ENCODE assay signal across 24 cellular contexts in the genomic region with DNA sequence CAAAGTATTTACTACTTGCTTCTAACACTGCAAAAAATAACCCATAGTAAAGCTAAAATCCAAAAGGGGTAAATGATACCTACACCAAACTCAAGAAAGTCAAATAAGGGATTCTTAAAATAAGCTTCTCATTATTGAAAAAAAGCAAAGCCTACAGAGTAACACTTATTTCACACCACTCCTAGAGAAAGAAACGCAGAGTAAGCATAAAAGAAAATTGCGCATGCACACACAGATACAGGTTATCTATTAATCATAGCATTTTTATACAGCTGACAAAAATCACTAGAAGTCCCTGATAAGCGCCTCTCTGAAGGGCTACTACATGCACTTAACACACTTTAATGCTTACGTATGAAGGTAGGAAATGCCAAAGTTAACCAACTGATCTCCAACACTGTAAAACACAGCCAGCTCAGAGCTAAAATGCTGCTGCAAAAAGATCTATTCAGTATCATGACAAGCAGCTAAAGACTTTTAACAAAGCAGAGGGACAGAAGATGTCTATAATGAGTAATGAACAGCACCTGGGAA. TPM values are rescaled to one million over a fixed set of nuclear protein-coding genes. Genes with fewer than 3 reads are reported as not detected.
DNase-seq lines count a peak whose midpoint lies in the region; ATAC-seq, FAIRE-seq and TF ChIP-seq lines count a peak whose summit lies in the region.
"Had no signal": no experiment of that assay in that cellular context is flagged by ENCODE, and none has a peak within 500 bp of the region (broad histone marks: within the 10 kb centered on the region; RNA-seq: fewer than 3 reads in every experiment).

No MANE protein-coding gene starts in this region.

- H4K20me1 ChIP-seq in IMR-90 (ENCODE audit: insufficient read depth, low read length), result peaks cover 76% of the 10 kb centered on the region
- peaks cover 4 to 20% of the 10 kb centered on the region in 2 experiments for H4K20me1 ChIP-seq in H1 (replicated peaks in 1 of 2; ENCODE audit: control insufficient read depth in 1 of 2, insufficient read depth in 2 of 2, low read length in 2 of 2)
- H4K20me1 ChIP-seq in HepG2 (ENCODE audit: insufficient read depth, low read length), result no peaks in the 10 kb centered on the region; the same call in 1 of the 2 replicates

- H4K91ac ChIP-seq in IMR-90 (ENCODE audit: insufficient read depth, low read depth, low read length), result no peak overlapping the region
- H4K91ac ChIP-seq in H1 (replicated peaks; ENCODE audit: insufficient read length, low read length), result no peak overlapping the region

- BruUV-seq in IMR-90 (replicated peaks; lab: Mats Ljungman, UMichigan) (no TSS peak), HepG2 (replicated peaks; lab: Mats Ljungman, UMichigan) (no TSS peak)

- H3K4me1 ChIP-seq in IMR-90 (ENCODE audit: control insufficient read depth, insufficient read depth, low read length) (peaks cover 22% of the 10 kb centered on the region), H1 (replicated peaks in 1 of 4; ENCODE audit: control insufficient read depth in 3 of 4, insufficient read depth in 4 of 4, low read length in 3 of 4) (peaks cover 3 to 15% (median 8%) of the 10 kb centered on the region in 4 experiments; a peak in 5 of 7 replicates), HepG2 (ENCODE audit: insufficient read depth, low read length) (peaks cover 37% of the 10 kb centered on the region), parathyroid adenoma (peaks cover 13% of the 10 kb centered on the region)

- ATAC-seq in IMR-90 (ENCODE audit: low read depth) (no peak), HepG2 (no peak), GM18511 (IDR thresholded peaks at IDR 0.05; ENCODE audit: unreplicated experiment) (no peak), HG02623 (IDR thresholded peaks at IDR 0.05; ENCODE audit: unreplicated experiment) (no peak)

- no peak overlapping the region for H2AK9ac ChIP-seq in IMR-90 (replicated peaks; ENCODE audit: low read depth, low read length, poor library complexity)

- H3K56ac ChIP-seq in IMR-90 (ENCODE audit: extremely low read depth, insufficient read depth, low read length) (no peak overlapping the region), H1 (replicated peaks; ENCODE audit: insufficient read length, low read depth, low read length) (no peak overlapping the region)

- dilution Hi-C loops in IMR-90 (cut with HindIII; ENCODE audit: low sequenced_read_pairs, unreplicated experiment), result no loop called here

- H2BK15ac ChIP-seq in IMR-90 (ENCODE audit: low read depth, low read length), result no peak overlapping the region
- H2BK15ac ChIP-seq in H1 (ENCODE audit: low read length), result 0 out of 2 replicates have a peak overlapping the region, but pooled peaks have one; percentile 54

- H3K18ac ChIP-seq in IMR-90 (ENCODE audit: low read depth, low read length), result no peak overlapping the region
- H3K18ac ChIP-seq in H1 (ENCODE audit: extremely low read depth, low read length), result no peak overlapping the region

- H2BK20ac ChIP-seq in IMR-90 (ENCODE audit: low read depth, low read length) (no peak overlapping the region), H1 (ENCODE audit: low read length) (no peak overlapping the region)

- H2AFZ ChIP-seq in IMR-90 (replicated peaks; ENCODE audit: low read length, poor library complexity) (no peak overlapping the region), H1 (ENCODE audit: low read length) (no peak overlapping the region), HepG2 (ENCODE audit: low read length) (no peak overlapping the region), parathyroid adenoma (no peak overlapping the region)

- H2BK5ac ChIP-seq in IMR-90 (ENCODE audit: low read depth, low read length, poor library complexity, severe bottlenecking), result no peak overlapping the region
- no peak overlapping the region for H2BK5ac ChIP-seq in H1 (ENCODE audit: low read depth, low read length)

- no peak overlapping the region for H3K4me2 ChIP-seq in IMR-90 (ENCODE audit: low read depth, low read length)
- no peak overlapping the region for H3K4me2 ChIP-seq in H1 (ENCODE audit: insufficient read depth in 1 of 2, low read depth in 2 of 2, low read length in 2 of 2)
- no peak overlapping the region for H3K4me2 ChIP-seq in HepG2 (ENCODE audit: low read depth, low read length)
- peak overlapping the region; percentile 54 for H3K4me2 ChIP-seq in parathyroid adenoma (ENCODE audit: low read length)
- H3K4me2 ChIP-seq: KMS-11 had no signal

- no peak overlapping the region for H2BK12ac ChIP-seq in H1 (ENCODE audit: low read depth, low read length)

- in situ Hi-C loops in IMR-90 (cut with MboI; ENCODE audit: low sequenced_read_pairs), result no loop called here
- in situ Hi-C loops in HepG2 (cut with HindIII; ENCODE audit: extremely low pct_ligation_motif_present, low pct_unique_long_range_greater_than_20kb), result no loop called here

- H3K9ac ChIP-seq in IMR-90 (ENCODE audit: low read depth, low read length) (no peak overlapping the region), H1 (replicated peaks in 1 of 4; ENCODE audit: extremely low read depth in 1 of 4, low read depth in 3 of 4, low read length in 3 of 4) (no peak overlapping the region), HepG2 (ENCODE audit: insufficient read depth, low read depth, low read length) (no peak overlapping the region), parathyroid adenoma (no peak overlapping the region)
- H3K9ac ChIP-seq: KMS-11 had no signal

- H3K4ac ChIP-seq in IMR-90 (ENCODE audit: low read depth, low read length) (no peak overlapping the region), H1 (replicated peaks; ENCODE audit: insufficient read length, low read depth, low read length) (no peak overlapping the region)

- H3K27ac ChIP-seq in IMR-90 (ENCODE audit: insufficient read depth, low read length) (no peak overlapping the region), H1 (ENCODE audit: low read depth, low read length) (no peak overlapping the region), HepG2 (ENCODE audit: extremely low read length, insufficient read depth, low read length) (no peak overlapping the region), parathyroid adenoma (no peak overlapping the region)
- H3K27ac ChIP-seq: KMS-11 had no signal

- CTCF ChIA-PET in IMR-90 (lab: Yijun Ruan, JAX) (interaction anchor here (0.7 to 1.5 kb wide), 3 partner anchors 12 to 51 kb away, joined by 3 to 9 read pairs (median 6); no protein-coding TSS in a partner anchor), H1 (lab: Charles Lee; ENCODE audit: partially characterized antibody) (interaction anchor here (1.0 to 2.7 kb wide), 4 partner anchors 9 to 110 kb away, joined by 3 to 16 read pairs (median 4); no protein-coding TSS in a partner anchor), HepG2 (lab: Yijun Ruan, JAX; ENCODE audit: low intra/inter-chr PET ratio, low total read pairs) (no interaction called here)

- H4K8ac ChIP-seq in IMR-90 (ENCODE audit: low read depth in 2 of 2, low read length in 2 of 2), result no peak overlapping the region
- H4K8ac ChIP-seq in H1 (ENCODE audit: extremely low read depth, insufficient read depth, low read length), result no peak overlapping the region

- no peak for FAIRE-seq in H1 (lab: Jason Lieb, UNC)
- no peak for FAIRE-seq in HepG2 (lab: Jason Lieb, UNC)
- FAIRE-seq: A204.1, GM12891, H54 had no signal

- TF ChIP-seq CTCF in IMR-90 (conservative IDR thresholded peaks at IDR 0.05; ENCODE audit: low read depth, low read length) (no peak), H1 (IDR thresholded peaks at IDR 0.05; ENCODE audit: control extremely low read depth in 1 of 3, insufficient read depth in 1 of 3, low read depth in 1 of 3, low read length in 3 of 3) (no peak), HepG2 (CRISPR knock-in tag; IDR thresholded peaks at IDR 0.05) (no peak), parathyroid adenoma (IDR thresholded peaks at IDR 0.05) (no peak)

- H2BK120ac ChIP-seq in IMR-90 (ENCODE audit: low read depth, low read length), result no peak overlapping the region
- H2BK120ac ChIP-seq in H1 (replicated peaks; ENCODE audit: low read depth, low read length), result no peak overlapping the region

- TF ChIP-seq EP300 in H1 (IDR thresholded peaks at IDR 0.05; ENCODE audit: borderline replicate concordance in 1 of 2, low read depth in 2 of 2, low read length in 2 of 2) (no peak), HepG2 (IDR thresholded peaks at IDR 0.05; ENCODE audit: low read depth in 2 of 2, low read length in 2 of 2) (no peak), HepG2 (CRISPR knock-in tag; IDR thresholded peaks at IDR 0.05; ENCODE audit: borderline replicate concordance) (no peak)

- H3K36me3 ChIP-seq in IMR-90 (ENCODE audit: control insufficient read depth, insufficient read depth, low read length) (no peaks in the 10 kb centered on the region), H1 (ENCODE audit: control insufficient read depth in 2 of 4, insufficient read depth in 4 of 4, low read length in 3 of 4) (no peaks in the 10 kb centered on the region), HepG2 (replicated peaks in 1 of 2; ENCODE audit: control insufficient read depth in 1 of 2, insufficient read depth in 2 of 2, low read length in 2 of 2) (no peaks in the 10 kb centered on the region), parathyroid adenoma (ENCODE audit: control insufficient read depth, insufficient read depth, low read length) (no peaks in the 10 kb centered on the region)

- POLR2A ChIA-PET in IMR-90 (lab: Charles Lee; ENCODE audit: unreplicated experiment) (interaction anchor here (1.0 kb wide), 1 partner anchor 14 kb away, joined by 4 read pairs; no protein-coding TSS in a partner anchor), H1 (lab: Charles Lee; ENCODE audit: partially characterized antibody) (interaction anchor here (5.4 kb wide), 1 partner anchor 13 kb away, joined by 44 read pairs; a partner anchor contains a TSS), HepG2 (lab: Yijun Ruan, JAX) (interaction anchor here (2.6 kb wide), 1 partner anchor 13 kb away, joined by 13 read pairs; a partner anchor contains a TSS)

- H4K5ac ChIP-seq in IMR-90 (ENCODE audit: low read depth, low read length) (no peak overlapping the region), H1 (ENCODE audit: insufficient read length, low read depth, low read length) (no peak overlapping the region)

- TF ChIP-seq POLR2A in IMR-90 (IDR thresholded peaks at IDR 0.05; ENCODE audit: low read depth, low read length) (no peak), H1 (IDR thresholded peaks at IDR 0.05; ENCODE audit: control extremely low read depth in 1 of 2, low read depth in 2 of 2, low read length in 2 of 2) (no peak), HepG2 (IDR thresholded peaks at IDR 0.05; ENCODE audit: insufficient read depth in 1 of 2, low read depth in 2 of 2, low read length in 2 of 2) (no peak)

- intact Hi-C loops in IMR-90 (cut with micrococcal nuclease) (no loop called here), HepG2 (cut with micrococcal nuclease; ENCODE audit: unreplicated experiment) (no loop called here)

- H2AK5ac ChIP-seq in IMR-90 (ENCODE audit: low read depth, low read length) (no peak overlapping the region), H1 (ENCODE audit: low read depth, low read length) (no peak overlapping the region)

- peaks cover 14% of the 10 kb centered on the region for H3K9me1 ChIP-seq in IMR-90 (ENCODE audit: insufficient read depth, low read length)

- H3K23me2 ChIP-seq in H1 (ENCODE audit: low read depth, low read length), result no peaks in the 10 kb centered on the region; the same call in 1 of the 2 replicates

- no peak overlapping the region for H3K23ac ChIP-seq in IMR-90 (ENCODE audit: low read depth, low read length)
- H3K23ac ChIP-seq in H1 (ENCODE audit: insufficient read length), result no peak overlapping the region

- H3K9me3 ChIP-seq in IMR-90 (ENCODE audit: control insufficient read depth, insufficient read depth, low read length), result no peaks in the 10 kb centered on the region
- no peaks in the 10 kb centered on the region for H3K9me3 ChIP-seq in H1 (ENCODE audit: insufficient read depth in 2 of 2, low read depth in 1 of 2, low read length in 1 of 2)
- no peaks in the 10 kb centered on the region for H3K9me3 ChIP-seq in HepG2 (ENCODE audit: low read length)
- H3K9me3 ChIP-seq in parathyroid adenoma (ENCODE audit: control insufficient read depth, low read length), result no peaks in the 10 kb centered on the region
- H3K9me3 ChIP-seq: Caco-2 had no signal

- peaks cover 9 to 88% of the 10 kb centered on the region in 2 experiments; a peak in 3 of 4 replicates for H3K79me2 ChIP-seq in H1 (ENCODE audit: control insufficient read depth in 1 of 2, insufficient read depth in 2 of 2, low read length in 2 of 2)
- H3K79me2 ChIP-seq in HepG2 (ENCODE audit: insufficient read depth, low read length), result peaks cover 77% of the 10 kb centered on the region
- H3K79me2 ChIP-seq in parathyroid adenoma, result peaks cover 18% of the 10 kb centered on the region

- TF ChIP-seq RAD21 in IMR-90 (IDR thresholded peaks at IDR 0.05; ENCODE audit: low read length) (no peak), H1 (IDR thresholded peaks at IDR 0.05 in 1 of 2, conservative IDR thresholded peaks at IDR 0.05 in 1 of 2; ENCODE audit: low read depth in 2 of 2, low read length in 2 of 2) (no peak), HepG2 (CRISPR knock-in tag; IDR thresholded peaks at IDR 0.05) (no peak)

- DNase-seq in IMR-90, result no peak
- no peak for DNase-seq in H1 (ENCODE audit: low read depth in 1 of 2, low spot score in 2 of 2)
- no peak for DNase-seq in HepG2 (ENCODE audit: low spot score)
- DNase-seq in DMS53 treated with DMSO at 0.1 percent for 48 hours (lab: John Stamatoyannopoulos, UW; ENCODE audit: unreplicated experiment), result no peak
- DNase-seq in NCI-H2029 treated with DMSO at 0.1 percent for 48 hours (lab: John Stamatoyannopoulos, UW), result no peak
- DNase-seq: Caco-2; CD4-positive, alpha-beta T cell; GF-D8; HFFc6; NCI-H1048; NCI-H1436; NCI-H1930; NCI-H2171 treated with DMSO at 0.1 percent for 48 hours; NCI-H446 treated with DMSO at 0.1 percent for 48 hours; NK-92 treated with Interleukin-12 subunit alpha and Interleukin-12 subunit beta, amount 100 ng/mL, for 24 hours; RPMI8226; SIG-M5 had no signal

- H3K4me3 ChIP-seq in IMR-90 (ENCODE audit: insufficient read depth, low read depth, low read length) (no peak overlapping the region), H1 (ENCODE audit: extremely low read depth in 1 of 4, insufficient read depth in 2 of 4, low read depth in 3 of 4, low read length in 4 of 4) (no peak overlapping the region), HepG2 (replicated peaks in 1 of 3; ENCODE audit: insufficient read depth in 1 of 3, low read depth in 2 of 3, low read length in 3 of 3) (no peak overlapping the region), parathyroid adenoma (ENCODE audit: low read depth, low read length) (peak overlapping the region; percentile 19)

- WGBS in IMR-90 (ENCODE audit: extremely low coverage in 2 of 2, insufficient read length in 1 of 2), 2 experiments, result no CpG with 5 or more reads among the region's 4 CpGs
- 89% methylated on average over 4 of the region's 4 CpGs; no CpG with 5 or more reads in 1 of the 2 experiments for WGBS in H1 (ENCODE audit: extremely low coverage in 1 of 2, insufficient coverage in 1 of 2, insufficient read length in 1 of 2, insufficient replicate concordance in 2 of 2, low coverage in 1 of 2, low lambda C conversion rate in 2 of 2, missing lambda C conversion rate in 1 of 2), 2 experiments
- 99% methylated on average over 4 of the region's 4 CpGs for WGBS in HepG2 (ENCODE audit: low lambda C conversion rate)

- H3K14ac ChIP-seq in IMR-90 (replicated peaks; ENCODE audit: low read depth, low read length), result no peak overlapping the region
- no peak overlapping the region for H3K14ac ChIP-seq in H1 (ENCODE audit: insufficient read length)

- H3K79me1 ChIP-seq in IMR-90 (ENCODE audit: low read depth in 1 of 2, low read length in 2 of 2) (peaks cover 47 to 81% of the 10 kb centered on the region in 2 experiments), H1 (ENCODE audit: low read depth, low read length) (peaks cover 8% of the 10 kb centered on the region)

- no peaks in the 10 kb centered on the region for H3K27me3 ChIP-seq in IMR-90 (ENCODE audit: control insufficient read depth, insufficient read depth, low read length)
- no peaks in the 10 kb centered on the region for H3K27me3 ChIP-seq in H1 (replicated peaks in 1 of 4; ENCODE audit: control insufficient read depth in 3 of 4, extremely low read depth in 1 of 4, insufficient read depth in 3 of 4, low read length in 3 of 4)
- no peaks in the 10 kb centered on the region for H3K27me3 ChIP-seq in HepG2 (ENCODE audit: control insufficient read depth in 1 of 2, insufficient read depth in 2 of 2, low read length in 2 of 2)
- H3K27me3 ChIP-seq in parathyroid adenoma (ENCODE audit: control insufficient read depth, insufficient read depth, low read length), result no peaks in the 10 kb centered on the region

RNA-seq across cellular contexts. Expression of a gene that starts 14.0 kb away (rescaled TPM):
- total RNA-seq in IMR-90 (2012; rRNA removed) (178 and 227 TPM in 2 replicates), HepG2 (2016; rRNA removed; fragmentation: Illumina TruSeq; extraction: Trizol) (36.9 and 37.3 TPM in 2 replicates)
- polyA plus RNA-seq in IMR-90 (2012; rRNA removed) (146 and 151 TPM in 2 replicates), H1 (2011; rRNA removed) (122 and 138 TPM in 2 replicates), HepG2 (2011; rRNA removed) (39.8 and 40.4 TPM in 2 replicates)
- 70.2 and 96.3 TPM in 2 replicates for polyA plus RNA-seq in IMR-90 (2012; cell fraction: cytosol; rRNA removed)
- 131 and 234 TPM in 2 replicates for polyA plus RNA-seq in IMR-90 (2012; cell fraction: nucleus; rRNA removed; ENCODE audit: low replicate concordance)
- total RNA-seq in H1 (2021; fragmentation: NEBNext Ultra II Directional; extraction: Animal tissue kit (Norgen Biotek cat#: 25700)), result 108 and 121 TPM in 2 replicates
- polyA plus RNA-seq in H1 (2011; cell fraction: cytosol; rRNA removed), result 125 TPM
- 169 TPM for polyA plus RNA-seq in H1 (2011; cell fraction: nucleus; rRNA removed)
- 66.5 to 88.5 TPM (median 83.3 TPM) in 4 replicates for polyA plus RNA-seq in H1 (2012, experiment 1 of 2)
- 21.5 TPM for polyA plus RNA-seq in H1 (2012, experiment 2 of 2)
- polyA plus RNA-seq in H1 (2013, experiment 1 of 2), result 74.2 TPM
- 74.1 TPM for polyA plus RNA-seq in H1 (2013, experiment 2 of 2)
- polyA minus RNA-seq in H1 (2011; rRNA and poly(A)+ RNA removed), result 181 and 254 TPM in 2 replicates
- 83.7 TPM for polyA minus RNA-seq in H1 (2011; cell fraction: cytosol; rRNA and poly(A)+ RNA removed)
- polyA minus RNA-seq in H1 (2011; cell fraction: nucleus; rRNA and poly(A)+ RNA removed), result 129 TPM
- 4.1 and 5.4 TPM in 2 replicates for total RNA-seq in HepG2 (2016; cell fraction: cytosol; rRNA removed; fragmentation: Illumina TruSeq; extraction: Trizol; ENCODE audit: low read depth)
- 29.4 and 37.9 TPM in 2 replicates for total RNA-seq in HepG2 (2016; cell fraction: insoluble cytoplasmic fraction; rRNA removed; fragmentation: Illumina TruSeq; extraction: Trizol)
- total RNA-seq in HepG2 (2016; cell fraction: membrane; rRNA removed; fragmentation: Illumina TruSeq; extraction: Trizol), result 12.7 and 14.1 TPM in 2 replicates
- total RNA-seq in HepG2 (2016; cell fraction: nucleus; rRNA removed; fragmentation: Illumina TruSeq; extraction: Trizol), result 40.3 and 46.5 TPM in 2 replicates
- 32.4 and 33.2 TPM in 2 replicates for polyA plus RNA-seq in HepG2 (2011; cell fraction: cytosol; rRNA removed)
- 47.0 and 52.8 TPM in 2 replicates for polyA plus RNA-seq in HepG2 (2011; cell fraction: nucleus; rRNA removed)
- 25.9 and 28.2 TPM in 2 replicates for polyA plus RNA-seq in HepG2 (2012)
- polyA plus RNA-seq in HepG2 (2016; cell fraction: cytosol; fragmentation: Illumina TruSeq; extraction: Trizol; ENCODE audit: low read depth), result 3.8 and 4.4 TPM in 2 replicates
- 27.0 and 32.5 TPM in 2 replicates for polyA plus RNA-seq in HepG2 (2016; cell fraction: insoluble cytoplasmic fraction; fragmentation: Illumina TruSeq; extraction: Trizol; ENCODE audit: low read depth)
- polyA plus RNA-seq in HepG2 (2016; cell fraction: membrane; fragmentation: Illumina TruSeq; extraction: Trizol; ENCODE audit: low read depth), result 6.8 and 8.3 TPM in 2 replicates
- 34.2 and 36.8 TPM in 2 replicates for polyA plus RNA-seq in HepG2 (2016; cell fraction: nucleus; fragmentation: Illumina TruSeq; extraction: Trizol; ENCODE audit: insufficient read depth, low read depth)
- 64.1 and 120 TPM in 2 replicates for polyA minus RNA-seq in HepG2 (2011; rRNA and poly(A)+ RNA removed; ENCODE audit: low replicate concordance)
- polyA minus RNA-seq in HepG2 (2011; cell fraction: cytosol; rRNA and poly(A)+ RNA removed), result 20.7 and 23.3 TPM in 2 replicates
- polyA minus RNA-seq in HepG2 (2011; cell fraction: nucleus; rRNA and poly(A)+ RNA removed), result 58.3 and 60.9 TPM in 2 replicates
